In genomic region chr7:69609901-69610674, GRCh38 we compare ENCODE assay signal across 16 cellular contexts. TPM values are rescaled to one million over a fixed set of nuclear protein-coding genes. Genes with fewer than 3 reads are reported as not detected.
DNase-seq lines count a peak whose midpoint lies in the region; ATAC-seq, FAIRE-seq and TF ChIP-seq lines count a peak whose summit lies in the region.
"Had no signal": no experiment of that assay in that cellular context is flagged by ENCODE, and none has a peak within 500 bp of the region (broad histone marks: within the 10 kb centered on the region; RNA-seq: fewer than 3 reads in every experiment).

No MANE protein-coding gene starts in this region.

- ATAC-seq in HG03342 (IDR thresholded peaks at IDR 0.05; ENCODE audit: unreplicated experiment) (no peak), HG02852 (IDR thresholded peaks at IDR 0.05; ENCODE audit: unreplicated experiment) (no peak)
- ATAC-seq: K562 had no signal

- H3K4me3 ChIP-seq in SK-N-SH (ENCODE audit: low read depth in 2 of 2, low read length in 1 of 2) (no peak overlapping the region), mesendoderm (ENCODE audit: low read length) (no peak overlapping the region)
- H3K4me3 ChIP-seq: HAP-1, K562, Peyer's patch, SJSA1 had no signal

- TF ChIP-seq RAD21 in SK-N-SH (IDR thresholded peaks at IDR 0.05; ENCODE audit: low read length): no peak

- no peak overlapping the region for H4K5ac ChIP-seq in mesendoderm (ENCODE audit: low read length)

- peak; percentile 45 for DNase-seq in G401 (ENCODE audit: low spot score)
- peak; percentile 74 for DNase-seq in NCI-H1048 (lab: John Stamatoyannopoulos, UW)
- DNase-seq in SK-N-SH: peak; percentile 32
- DNase-seq in mesendoderm: no peak
- DNase-seq in GM12892 (ENCODE audit: insufficient read length): no peak
- DNase-seq: ACHN, DMS153, MV-4-11, NCI-H2107, NCI-H510A, Peyer's patch had no signal

- H3K4me1 ChIP-seq in SK-N-SH (ENCODE audit: control insufficient read depth in 1 of 2, insufficient read depth in 2 of 2, low read depth in 1 of 2, low read length in 1 of 2): peaks cover 18 to 20% of the 10 kb centered on the region in 2 experiments; a peak in 3 of 4 replicates
- peaks cover 9% of the 10 kb centered on the region for H3K4me1 ChIP-seq in mesendoderm (ENCODE audit: control insufficient read depth, low read depth, low read length)
- H3K4me1 ChIP-seq: Peyer's patch, SJSA1 had no signal

- WGBS in SK-N-SH (ENCODE audit: low lambda C conversion rate): 35% methylated on average over 7 of the region's 7 CpGs
- no CpG with 5 or more reads among the region's 7 CpGs for WGBS in mesendoderm (ENCODE audit: extremely low coverage, insufficient coverage, low lambda C conversion rate)

- POLR2A ChIA-PET in SK-N-SH (lab: Yijun Ruan, JAX): no interaction called here

- no peaks in the 10 kb centered on the region for H3K36me3 ChIP-seq in SK-N-SH (replicated peaks in 1 of 2; ENCODE audit: control insufficient read depth in 1 of 2, insufficient read depth in 2 of 2, low read length in 1 of 2)
- H3K36me3 ChIP-seq in mesendoderm (ENCODE audit: control insufficient read depth, insufficient read depth, low read length): no peaks in the 10 kb centered on the region
- H3K36me3 ChIP-seq: HAP-1, Peyer's patch, SJSA1 had no signal

- H3K9me3 ChIP-seq in SK-N-SH: no peaks in the 10 kb centered on the region
- H3K9me3 ChIP-seq: HAP-1, Peyer's patch, SJSA1 had no signal

- no peak overlapping the region for H3K23ac ChIP-seq in mesendoderm (ENCODE audit: low read length)

- H3K79me2 ChIP-seq in SK-N-SH (ENCODE audit: insufficient read depth) (peaks cover 78% of the 10 kb centered on the region), mesendoderm (ENCODE audit: control insufficient read depth, insufficient read depth, low read length) (peaks cover 3% of the 10 kb centered on the region)

- peak overlapping the region; percentile 9 to 64 for H3K27ac ChIP-seq in SK-N-SH (ENCODE audit: low read depth in 2 of 2, low read length in 1 of 2)
- H3K27ac ChIP-seq in mesendoderm (ENCODE audit: low read depth, low read length): no peak overlapping the region
- H3K27ac ChIP-seq: Peyer's patch, SJSA1 had no signal

- CTCF ChIA-PET in SK-N-SH (lab: Yijun Ruan, JAX): interaction anchor here (1.0 to 1.6 kb wide), 3 partner anchors 9 to 67 kb away, joined by 3 to 10 read pairs (median 5); no protein-coding TSS in a partner anchor

- no peak overlapping the region for H3K4ac ChIP-seq in mesendoderm (ENCODE audit: low read depth, low read length)

- H4K20me1 ChIP-seq in SK-N-SH (ENCODE audit: insufficient read depth): peaks cover 43% of the 10 kb centered on the region

- FAIRE-seq in GM12892 (lab: Jason Lieb, UNC): no peak
- FAIRE-seq: K562 had no signal

- no peak overlapping the region for H2AK5ac ChIP-seq in mesendoderm (ENCODE audit: low read length)

- H3K79me1 ChIP-seq in mesendoderm (ENCODE audit: low read length): peaks cover 4% of the 10 kb centered on the region

- no peak overlapping the region for H2BK5ac ChIP-seq in mesendoderm (ENCODE audit: low read length)

- H3K4me2 ChIP-seq in SK-N-SH (peak overlapping the region; percentile 22; the same call in 1 of the 2 replicates), mesendoderm (ENCODE audit: low read length) (no peak overlapping the region)

- no peak for TF ChIP-seq EP300 in SK-N-SH (IDR thresholded peaks at IDR 0.05; ENCODE audit: borderline replicate concordance in 1 of 2, low read depth in 1 of 2, low read length in 1 of 2)

- no peak overlapping the region for H3K56ac ChIP-seq in mesendoderm (ENCODE audit: low read length)

- peak overlapping the region; percentile 41 for H3K18ac ChIP-seq in mesendoderm (ENCODE audit: low read length)

- no peak overlapping the region for H4K8ac ChIP-seq in mesendoderm (ENCODE audit: low read depth, low read length)

- no peaks in the 10 kb centered on the region for H3K9me2 ChIP-seq in SK-N-SH

- peak; percentile 17; the same call in 1 of the 2 replicates for TF ChIP-seq CTCF in SK-N-SH (IDR thresholded peaks at IDR 0.05)

- in situ Hi-C loops in G401 (cut with HindIII; ENCODE audit: low sequenced_read_pairs): no loop called here

- H2AFZ ChIP-seq in SK-N-SH (ENCODE audit: low read depth): no peak overlapping the region; the same call in 1 of the 2 replicates

- TF ChIP-seq POLR2A in GM12892 (IDR thresholded peaks at IDR 0.05; ENCODE audit: low read depth, low read length): no peak

- no peak overlapping the region for H2BK120ac ChIP-seq in mesendoderm (ENCODE audit: low read depth, low read length)

- H3F3A ChIP-seq in SK-N-SH (replicated peaks; ENCODE audit: insufficient read depth): peaks cover 9% of the 10 kb centered on the region

- no peak overlapping the region for H2BK15ac ChIP-seq in mesendoderm (replicated peaks; ENCODE audit: low read depth)

- H3K9ac ChIP-seq in SK-N-SH (no peak overlapping the region), mesendoderm (ENCODE audit: low read length) (no peak overlapping the region)

- no peaks in the 10 kb centered on the region for H3K27me3 ChIP-seq in SK-N-SH (ENCODE audit: insufficient read depth)
- peaks cover 19% of the 10 kb centered on the region for H3K27me3 ChIP-seq in mesendoderm (ENCODE audit: insufficient read depth, low read length, poor library complexity)
- H3K27me3 ChIP-seq: Peyer's patch, SJSA1 had no signal

TF ChIP-seq in SK-N-SH, 30 proteins besides CTCF, POLR2A, EP300 and RAD21:
- TF ChIP-seq POLR2AphosphoS5 (IDR thresholded peaks at IDR 0.05; ENCODE audit: low read depth, low read length): no peak
- no peak for TF ChIP-seq NRF1 (IDR thresholded peaks at IDR 0.05; ENCODE audit: low read depth, low read length)
- no peak for TF ChIP-seq EZH2phosphoT487 (IDR thresholded peaks at IDR 0.05; ENCODE audit: borderline replicate concordance, low read depth)
- TF ChIP-seq USF1 (IDR thresholded peaks at IDR 0.05; ENCODE audit: borderline replicate concordance, low read depth): no peak
- no peak for TF ChIP-seq SIN3A (IDR thresholded peaks at IDR 0.05; ENCODE audit: borderline replicate concordance, low read depth, low read length)
- peak; percentile 50; the same call in 1 of the 2 replicates for TF ChIP-seq JUND (IDR thresholded peaks at IDR 0.05)
- TF ChIP-seq FOXM1 (IDR thresholded peaks at IDR 0.05; ENCODE audit: low read depth): no peak
- peak; percentile 26; the same call in 1 of the 2 replicates for TF ChIP-seq TEAD4 (IDR thresholded peaks at IDR 0.05; ENCODE audit: borderline replicate concordance, insufficient read depth)
- no peak for TF ChIP-seq IRF3 (IDR thresholded peaks at IDR 0.05; ENCODE audit: low read depth, low read length)
- no peak; the same call in 1 of the 2 replicates for TF ChIP-seq GATA2 (CRISPR knock-in tag; IDR thresholded peaks at IDR 0.05)
- TF ChIP-seq TCF12 (IDR thresholded peaks at IDR 0.05): peak; percentile 28; the same call in 1 of the 2 replicates
- TF ChIP-seq CHD2 (IDR thresholded peaks at IDR 0.05; ENCODE audit: low read length, partially characterized antibody): no peak
- peak; percentile 9; the same call in 1 of the 2 replicates for TF ChIP-seq FOSL2 (IDR thresholded peaks at IDR 0.05; ENCODE audit: borderline replicate concordance, low read depth)
- no peak for TF ChIP-seq GABPA (IDR thresholded peaks at IDR 0.05; ENCODE audit: low read depth)
- peak; percentile 81 for TF ChIP-seq PBX3 (IDR thresholded peaks at IDR 0.05)
- peak; percentile 21; the same call in 1 of the 2 replicates for TF ChIP-seq MAX (IDR thresholded peaks at IDR 0.05; ENCODE audit: low read depth)
- TF ChIP-seq MXI1 (IDR thresholded peaks at IDR 0.05; ENCODE audit: low read depth, low read length): peak; percentile 44; the same call in 1 of the 2 replicates
TF ChIP-seq in SK-N-SH: peak in this region for 7.

RNA-seq across cellular contexts. Expression of gene AUTS2, which starts 11.8 kb away (rescaled TPM):
- 0.06 and 4.4 TPM in 2 replicates for total RNA-seq in G401 (2014; rRNA removed; shearing (Covaris generic))
- polyA plus RNA-seq in SK-N-SH (2012; rRNA removed): 7.8 and 15.6 TPM in 2 replicates
- polyA plus RNA-seq in SK-N-SH (2012; cell fraction: cytosol; rRNA removed): 6.6 and 8.9 TPM in 2 replicates
- 77.7 and 103 TPM in 2 replicates for polyA plus RNA-seq in SK-N-SH (2012; cell fraction: nucleus; rRNA removed)
- polyA plus RNA-seq in mesendoderm (2013, experiment 1 of 2): 36.3 TPM
- 35.5 TPM for polyA plus RNA-seq in mesendoderm (2013, experiment 2 of 2)
- 12.6 TPM for polyA plus RNA-seq in GM12892 (2012; ENCODE audit: missing spikeins)
- total RNA-seq: SJSA1 had no signal
- polyA plus RNA-seq: K562 had no signal

Comparison
In these comparisons a context has a peak if more than half of its experiments do, and no peak if none do; other contexts are left out.
1. DNase-seq: peak in G401 (single experiment), NCI-H1048 (single experiment) and SK-N-SH (single experiment); none in mesendoderm (single experiment) and GM12892 (single experiment).